In the genomic region with DNA sequence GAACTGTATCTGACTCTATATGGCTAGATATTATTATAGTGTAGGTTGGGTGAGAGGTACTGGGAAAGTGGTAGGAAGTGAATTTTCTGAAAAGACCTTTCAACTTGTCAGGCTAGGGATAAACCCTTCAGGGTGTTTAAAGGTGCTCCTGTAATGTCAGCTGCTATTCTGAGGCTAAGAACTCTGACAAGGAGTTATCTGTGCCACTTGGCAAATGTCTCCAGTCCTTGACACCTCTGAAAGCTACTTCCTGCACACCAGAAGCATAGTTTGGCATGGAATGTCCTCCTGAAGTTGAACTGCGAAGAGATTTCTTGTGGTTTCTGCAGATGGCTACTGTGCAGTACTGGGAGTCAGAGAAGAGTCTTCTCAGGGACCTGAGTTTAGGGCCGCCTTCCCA, we compare ENCODE assay signal across 19 cellular contexts.
DNase-seq lines count a peak whose midpoint lies in the region; ATAC-seq and TF ChIP-seq lines count a peak whose summit lies in the region.
"Had no signal": no experiment of that assay in that cellular context is flagged by ENCODE, and none has a peak within 500 bp of the region (broad histone marks: within the 10 kb centered on the region; RNA-seq: fewer than 3 reads in every experiment).

No MANE protein-coding gene starts in this region.

- H3K27me3 ChIP-seq in heart left ventricle (no peaks in the 10 kb centered on the region), psoas muscle (ENCODE audit: insufficient read depth in 3 of 3, low read length in 2 of 3) (no peaks in the 10 kb centered on the region)
- H3K27me3 ChIP-seq: BE2C; BLaER1 treated with 17β-estradiol and CSF1 and Interleukin-3, amounts not matched to agents 10 nM and 100 nM had no signal

- DNase-seq in heart left ventricle (no peak), Right ventricle myocardium inferior (ENCODE audit: missing footprints) (no peak), EH (ENCODE audit: low read depth) (peak; percentile 22), left ventricle myocardium superior (no peak), psoas muscle (no peak), MV-4-11 (lab: John Stamatoyannopoulos, UW) (no peak), NCI-H526 (lab: John Stamatoyannopoulos, UW) (no peak)
- DNase-seq: AML-193; BE2C; CD4-positive, alpha-beta T cell; CD8-positive, alpha-beta memory T cell; DMS 273 treated with DMSO at 0.1 percent for 48 hours; DMS79; GF-D8; GOT3; HFFc6 had no signal

- ATAC-seq in heart left ventricle, result peak in 3 of 4 donors; percentile 16 to 51 (median 47)
- ATAC-seq in Right ventricle myocardium inferior, result no peak
- peak; percentile 48 for ATAC-seq in left ventricle myocardium superior
- ATAC-seq in psoas muscle, result peak; percentile 25 to 61 (median 45)
- no peak for ATAC-seq in GM21390 (IDR thresholded peaks at IDR 0.05; ENCODE audit: unreplicated experiment)

- H3K4me3 ChIP-seq in heart left ventricle, result no peak overlapping the region
- H3K4me3 ChIP-seq in psoas muscle, result no peak overlapping the region
- H3K4me3 ChIP-seq: BLaER1 treated with 17β-estradiol and CSF1 and Interleukin-3, amounts not matched to agents 10 nM and 100 nM; HAP-1 had no signal

- TF ChIP-seq CTCF in heart left ventricle (IDR thresholded peaks at IDR 0.05), result no peak
- TF ChIP-seq CTCF in psoas muscle (IDR thresholded peaks at IDR 0.05), result no peak

- 68 to 82% (median 73%) methylated on average over 2 of the region's 2 CpGs for WGBS in heart left ventricle, 4 donors
- 91 to 100% (median 96%) methylated on average over 2 of the region's 2 CpGs for WGBS in psoas muscle, 3 donors

- H3K4me1 ChIP-seq in heart left ventricle (peaks cover 0 to 34% (median 5%) of the 10 kb centered on the region in 12 donors), psoas muscle (no peaks in the 10 kb centered on the region)
- H3K4me1 ChIP-seq: BE2C; BLaER1 treated with 17β-estradiol and CSF1 and Interleukin-3, amounts not matched to agents 10 nM and 100 nM; HAP-1 had no signal

- H3K9me3 ChIP-seq in heart left ventricle, result no peaks in the 10 kb centered on the region
- no peaks in the 10 kb centered on the region for H3K9me3 ChIP-seq in psoas muscle
- H3K9me3 ChIP-seq: BE2C; BLaER1 treated with 17β-estradiol and CSF1 and Interleukin-3, amounts not matched to agents 10 nM and 100 nM; HAP-1 had no signal

- intact Hi-C loops in heart left ventricle (cut with DNase I), result no loop called here
- intact Hi-C loops in Right ventricle myocardium inferior (cut with DNase I), result no loop called here
- intact Hi-C loops in left ventricle myocardium superior (cut with micrococcal nuclease), result no loop called here
- intact Hi-C loops in psoas muscle (cut with DNase I), result no loop called here

- H3K27ac ChIP-seq in heart left ventricle (peak overlapping the region in 3 of 12 donors; percentile 3 to 58 (median 52)), psoas muscle (no peak overlapping the region)
- H3K27ac ChIP-seq: BLaER1 treated with 17β-estradiol and CSF1 and Interleukin-3, amounts not matched to agents 10 nM and 100 nM had no signal

- no peak for TF ChIP-seq POLR2A in heart left ventricle (IDR thresholded peaks at IDR 0.05)

- H3K36me3 ChIP-seq in heart left ventricle (peaks cover 0 to 6% (median 0%) of the 10 kb centered on the region in 9 donors), psoas muscle (ENCODE audit: insufficient read depth in 1 of 2, low read depth in 1 of 2) (no peaks in the 10 kb centered on the region)
- H3K36me3 ChIP-seq: BE2C, HAP-1 had no signal

Comparison
In these comparisons a context has a peak if more than half of its experiments do, and no peak if none do; other contexts are left out.
1. ATAC-seq: peak in heart left ventricle (3 of 4), left ventricle myocardium superior (single experiment) and psoas muscle (4 of 4); none in Right ventricle myocardium inferior (single experiment) and GM21390 (single experiment).